8 cellular contexts compared by ENCODE assay signal in the genomic region with DNA sequence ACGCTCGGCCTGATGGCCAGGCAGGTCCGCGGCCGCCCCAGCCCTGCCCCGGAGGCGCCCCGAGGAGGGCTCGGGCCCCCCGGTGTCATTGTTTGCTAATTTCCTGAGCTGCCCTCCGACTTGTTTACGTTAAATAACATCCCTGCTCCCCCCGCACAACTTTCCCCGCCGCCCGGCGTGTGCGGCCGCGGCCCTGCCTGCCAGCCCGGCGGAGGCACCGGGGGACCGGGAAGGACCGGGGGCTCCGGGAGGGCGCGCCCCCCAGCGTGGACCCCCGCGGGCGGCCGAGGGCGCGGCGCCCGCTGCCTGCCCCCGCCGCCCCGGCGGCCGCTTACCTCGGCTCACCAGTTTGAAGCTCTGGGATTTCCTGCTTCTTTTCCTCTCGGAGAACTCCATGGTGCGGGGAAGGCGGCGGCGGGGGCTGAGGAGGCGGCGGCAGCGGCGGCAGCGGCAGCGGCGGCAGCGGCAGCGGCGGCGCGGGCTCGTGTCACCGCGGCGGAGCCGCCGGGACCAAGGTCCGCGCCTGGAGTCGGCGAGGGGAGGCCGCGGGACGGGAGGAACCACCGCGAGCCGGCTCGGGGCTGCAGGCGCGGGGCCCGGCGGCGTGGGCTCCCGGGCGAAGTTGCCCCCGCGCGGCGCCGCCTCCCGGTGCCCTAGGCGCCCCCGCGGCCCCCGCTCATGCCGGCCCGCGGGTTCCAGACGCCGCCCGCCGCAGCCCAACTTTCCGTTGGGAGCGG. TPM values are rescaled to one million over a fixed set of nuclear protein-coding genes. Genes with fewer than 3 reads are reported as not detected.
A peak's percentile ranks its signal among the peaks of the same experiment; 100 is the strongest.
DNase-seq lines count a peak whose midpoint lies in the region; ATAC-seq lines count a peak whose summit lies in the region.

No MANE protein-coding gene starts in this region.

- H3K9ac ChIP-seq in skeletal muscle satellite cell (ENCODE audit: low read depth, low read length), result peak overlapping the region; percentile 75

- H3K4me1 Mint-ChIP-seq in activated naive CD4-positive, alpha-beta T cell treated with anti-CD3 and anti-CD28 coated beads for 36 hours (ENCODE audit: low read depth), result peaks cover 10% of the 10 kb centered on the region
- H3K4me1 Mint-ChIP-seq in activated naive CD8-positive, alpha-beta T cell treated with anti-CD3 and anti-CD28 coated beads for 36 hours, result peaks cover 6% of the 10 kb centered on the region

- H3K9me3 Mint-ChIP-seq in activated naive CD4-positive, alpha-beta T cell treated with anti-CD3 and anti-CD28 coated beads for 36 hours, result no peaks in the 10 kb centered on the region
- no peaks in the 10 kb centered on the region for H3K9me3 Mint-ChIP-seq in activated naive CD8-positive, alpha-beta T cell treated with anti-CD3 and anti-CD28 coated beads for 36 hours

- H3K27ac Mint-ChIP-seq in activated naive CD4-positive, alpha-beta T cell treated with anti-CD3 and anti-CD28 coated beads for 36 hours, result no peak overlapping the region
- no peak overlapping the region for H3K27ac Mint-ChIP-seq in activated naive CD8-positive, alpha-beta T cell treated with anti-CD3 and anti-CD28 coated beads for 36 hours

- H3K36me3 ChIP-seq in iPS DF 6.9 (ENCODE audit: control insufficient read depth, insufficient read depth, low read length) (no peaks in the 10 kb centered on the region), skeletal muscle satellite cell (ENCODE audit: insufficient read depth, low read length) (no peaks in the 10 kb centered on the region)

- no peaks in the 10 kb centered on the region for H3K9me3 ChIP-seq in iPS DF 6.9 (ENCODE audit: control insufficient read depth, insufficient read depth, low read length)
- H3K9me3 ChIP-seq in skeletal muscle satellite cell (replicated peaks; ENCODE audit: low read length), result no peaks in the 10 kb centered on the region

- H3K27me3 Mint-ChIP-seq in activated naive CD4-positive, alpha-beta T cell treated with anti-CD3 and anti-CD28 coated beads for 36 hours (ENCODE audit: low read depth), result peaks cover 48% of the 10 kb centered on the region
- peaks cover 74% of the 10 kb centered on the region for H3K27me3 Mint-ChIP-seq in activated naive CD8-positive, alpha-beta T cell treated with anti-CD3 and anti-CD28 coated beads for 36 hours

- peak overlapping the region; percentile 69 for H3K4me3 Mint-ChIP-seq in activated naive CD4-positive, alpha-beta T cell treated with anti-CD3 and anti-CD28 coated beads for 36 hours
- peak overlapping the region; percentile 48 for H3K4me3 Mint-ChIP-seq in activated naive CD8-positive, alpha-beta T cell treated with anti-CD3 and anti-CD28 coated beads for 36 hours

- ATAC-seq in HG03135 (IDR thresholded peaks at IDR 0.05; ENCODE audit: unreplicated experiment), result no peak

- H3K27me3 ChIP-seq in iPS DF 6.9 (ENCODE audit: control insufficient read depth, insufficient read depth, low read length) (peaks cover 16% of the 10 kb centered on the region), skeletal muscle satellite cell (ENCODE audit: control insufficient read depth, insufficient read depth, low read length) (peaks cover 3% of the 10 kb centered on the region)

- peak overlapping the region; percentile 35 for H3K4me3 ChIP-seq in iPS DF 6.9 (ENCODE audit: low read length)
- peak overlapping the region; percentile 78 for H3K4me3 ChIP-seq in skeletal muscle satellite cell (ENCODE audit: low read length)

- no peaks in the 10 kb centered on the region for H3K36me3 Mint-ChIP-seq in activated naive CD4-positive, alpha-beta T cell treated with anti-CD3 and anti-CD28 coated beads for 36 hours (ENCODE audit: low read depth)
- no peaks in the 10 kb centered on the region for H3K36me3 Mint-ChIP-seq in activated naive CD8-positive, alpha-beta T cell treated with anti-CD3 and anti-CD28 coated beads for 36 hours

- DNase-seq in activated naive CD4-positive, alpha-beta T cell treated with anti-CD3 and anti-CD28 coated beads for 36 hours, result peak; percentile 8
- DNase-seq in activated naive CD4-positive, alpha-beta T cell (lab: John Stamatoyannopoulos, UW), result no peak
- peak; percentile 3 for DNase-seq in activated naive CD8-positive, alpha-beta T cell treated with anti-CD3 and anti-CD28 coated beads for 36 hours
- no peak for DNase-seq in iPS DF 6.9 (ENCODE audit: low read depth, low spot score)
- no peak for DNase-seq in effector CD8-positive, alpha-beta T cell (lab: John Stamatoyannopoulos, UW)
- DNase-seq in NCI-H446 treated with DMSO at 0.1 percent for 48 hours (lab: John Stamatoyannopoulos, UW), result no peak

- peaks cover 1% of the 10 kb centered on the region; the same call in 1 of the 2 replicates for H3K4me1 ChIP-seq in iPS DF 6.9 (ENCODE audit: control insufficient read depth, insufficient read depth, low read length)
- H3K4me1 ChIP-seq in skeletal muscle satellite cell (ENCODE audit: control insufficient read depth, insufficient read depth, low read length), result peaks cover 23% of the 10 kb centered on the region

- H3K4me2 ChIP-seq in skeletal muscle satellite cell (ENCODE audit: low read length), result peak overlapping the region; percentile 94

- intact Hi-C loops in activated naive CD4-positive, alpha-beta T cell treated with anti-CD3 and anti-CD28 coated beads for 36 hours (cut with micrococcal nuclease), result loop anchor here (5.0 kb wide), 1 partner anchor 59 kb away; a partner anchor contains a TSS

- no peak overlapping the region for H3K27ac ChIP-seq in iPS DF 6.9 (ENCODE audit: low read length)

- WGBS in iPS DF 6.9 (ENCODE audit: insufficient coverage, insufficient read length), result no CpG with 5 or more reads among the region's 103 CpGs

- CTCF ChIA-PET in activated naive CD4-positive, alpha-beta T cell treated with anti-CD3 and anti-CD28 coated beads for 36 hours (lab: Charles Lee), result interaction anchor here (1.1 to 1.3 kb wide), 2 partner anchors 155 to 156 kb away, joined by 3 read pairs; no protein-coding TSS in a partner anchor

RNA-seq across cellular contexts. Expression of a gene that starts 0.5 kb away (rescaled TPM):
- total RNA-seq in activated naive CD4-positive, alpha-beta T cell treated with anti-CD3 and anti-CD28 coated beads for 36 hours, result not detected
- not detected for total RNA-seq in activated naive CD8-positive, alpha-beta T cell treated with anti-CD3 and anti-CD28 coated beads for 36 hours
- total RNA-seq in skeletal muscle satellite cell (2012; rRNA removed), result 1.3 TPM in 2 replicates

RNA-seq across cellular contexts. Expression of a gene that starts 58.5 kb away (rescaled TPM):
- total RNA-seq in activated naive CD4-positive, alpha-beta T cell treated with anti-CD3 and anti-CD28 coated beads for 36 hours, result 10 to 100 TPM; 20.2 to 20.8 TPM
- total RNA-seq in activated naive CD8-positive, alpha-beta T cell treated with anti-CD3 and anti-CD28 coated beads for 36 hours, result 10 to 100 TPM; 22.5 to 22.9 TPM
- 31.2 and 32.8 TPM in 2 replicates for total RNA-seq in skeletal muscle satellite cell (2012; rRNA removed)

Comparison
In these comparisons a context has a peak if more than half of its experiments do, and no peak if none do; other contexts are left out.
1. DNase-seq: peak in activated naive CD4-positive, alpha-beta T cell treated with anti-CD3 and anti-CD28 coated beads for 36 hours (single experiment) and activated naive CD8-positive, alpha-beta T cell treated with anti-CD3 and anti-CD28 coated beads for 36 hours (single experiment); none in activated naive CD4-positive, alpha-beta T cell (0 of 4), iPS DF 6.9 (single experiment), effector CD8-positive, alpha-beta T cell (single experiment) and NCI-H446 treated with DMSO at 0.1 percent for 48 hours (single experiment).